Comparison of ENCODE assay signal across 16 cellular contexts in the genomic region with DNA sequence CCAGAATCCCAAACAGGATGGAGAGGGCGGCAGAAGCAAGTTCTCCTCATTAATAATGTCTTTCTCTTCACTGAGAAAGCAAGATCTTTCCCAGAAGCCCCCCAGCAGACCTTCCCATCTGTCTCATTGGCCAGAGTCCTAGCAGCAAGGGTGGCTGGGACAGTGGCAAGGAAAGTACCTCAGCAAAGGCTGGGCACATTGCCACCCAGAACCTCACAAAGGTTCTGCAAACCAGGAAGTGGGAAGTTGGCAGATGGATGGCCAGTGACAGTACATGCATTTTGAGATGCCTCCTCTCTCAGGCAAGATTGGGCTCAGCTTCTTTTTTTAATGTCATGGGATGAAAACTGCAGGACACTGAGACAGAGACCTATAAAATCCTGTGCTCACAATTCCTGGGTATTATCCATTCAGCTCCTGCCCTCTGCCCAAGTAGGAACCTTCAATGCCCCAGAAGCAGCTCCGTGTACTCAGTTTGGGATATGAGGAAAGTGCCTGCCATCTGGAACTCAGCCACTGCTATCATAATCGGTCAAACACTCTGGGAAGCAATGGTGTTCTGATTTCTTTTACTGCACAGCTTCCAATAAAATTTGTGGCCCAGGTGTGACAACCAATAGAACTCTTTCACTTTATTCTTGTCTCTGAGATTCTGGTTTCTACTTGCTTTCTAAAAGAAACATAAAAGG. TPM values are rescaled to one million over a fixed set of nuclear protein-coding genes. Genes with fewer than 3 reads are reported as not detected.
DNase-seq lines count a peak whose midpoint lies in the region; ATAC-seq and TF ChIP-seq lines count a peak whose summit lies in the region.
"Had no signal": no experiment of that assay in that cellular context is flagged by ENCODE, and none has a peak within 500 bp of the region (broad histone marks: within the 10 kb centered on the region; RNA-seq: fewer than 3 reads in every experiment).

No MANE protein-coding gene starts in this region.

- BruUV-seq in MCF 10A (replicated peaks; lab: Mats Ljungman, UMichigan) = no TSS peak
- BruUV-seq in mammary epithelial cell (replicated peaks; lab: Mats Ljungman, UMichigan) = no TSS peak

- H3K27me3 Mint-ChIP-seq in MCF 10A (ENCODE audit: insufficient read depth, unreplicated experiment) = no peaks in the 10 kb centered on the region
- H3K27me3 Mint-ChIP-seq: dendritic cell treated with granulocyte-macrophage colony-stimulating factor and Interleukin-4, amounts not matched to agents 40 ng/mL and 50 ng/mL, for 4 days had no signal

- in situ Hi-C loops in mammary epithelial cell (cut with MboI; ENCODE audit: low sequenced_read_pairs in 2 of 2) = loop anchor here (25.0 kb wide), 2 partner anchors 602 to 627 kb away; partner anchors contain the start of genes BTD (in 1 of the 2) and HACL1 (in 1 of the 2)

- no peak overlapping the region for H3K4me3 Mint-ChIP-seq in MCF 10A (ENCODE audit: unreplicated experiment)
- H3K4me3 Mint-ChIP-seq: dendritic cell treated with granulocyte-macrophage colony-stimulating factor and Interleukin-4, amounts not matched to agents 40 ng/mL and 50 ng/mL, for 4 days; stimulated activated effector memory CD8-positive, alpha-beta T cell treated with anti-CD3 and anti-CD28 coated beads, Interleukin-12 subunit alpha, Interleukin-12 subunit beta, amount 100 ng/mL, for 72 hours had no signal

- H3K4me3 ChIP-seq in mammary epithelial cell (replicated peaks in 1 of 3; ENCODE audit: insufficient read depth in 1 of 3, low read depth in 2 of 3, low read length in 3 of 3) (no peak overlapping the region), spleen (no peak overlapping the region)
- H3K4me3 ChIP-seq: HAP-1, PC-9 had no signal

- H3K4me2 ChIP-seq in mammary epithelial cell (ENCODE audit: insufficient read depth, low read depth, low read length) = no peak overlapping the region

- WGBS in mammary epithelial cell (ENCODE audit: low coverage, missing lambda C conversion rate) = 81% methylated on average over 3 of the region's 3 CpGs
- 71 to 86% (median 83%) methylated on average over 3 of the region's 3 CpGs for WGBS in spleen, 5 donors

- H3K9me3 ChIP-seq in mammary epithelial cell (replicated peaks; ENCODE audit: insufficient read depth, low read length) = no peaks in the 10 kb centered on the region
- no peaks in the 10 kb centered on the region for H3K9me3 ChIP-seq in spleen
- H3K9me3 ChIP-seq: HAP-1 had no signal

- H3K27me3 ChIP-seq in mammary epithelial cell (ENCODE audit: insufficient read depth, low read length) = no peaks in the 10 kb centered on the region
- H3K27me3 ChIP-seq in spleen (replicated peaks in 1 of 7) = no peaks in the 10 kb centered on the region

- intact Hi-C loops in MCF 10A (cut with micrococcal nuclease) (no loop called here), mammary epithelial cell (cut with micrococcal nuclease) (no loop called here), spleen (cut with DNase I; ENCODE audit: low total_unique reads) (no loop called here)

- peak; percentile 7 for DNase-seq in MCF 10A (ENCODE audit: unreplicated experiment)
- no peak for DNase-seq in mammary epithelial cell
- DNase-seq in NCI-H82 treated with DMSO at 0.1 percent for 48 hours (lab: John Stamatoyannopoulos, UW; ENCODE audit: unreplicated experiment) = peak; percentile 69
- peak; percentile 84 for DNase-seq in cerebellum (ENCODE audit: low spot score)
- peak; percentile 53 for DNase-seq in spleen
- no peak for DNase-seq in HK-2 (ENCODE audit: unreplicated experiment)
- DNase-seq: NCI-H1417, NCI-H345, PC-9 had no signal

- H3K36me3 ChIP-seq in mammary epithelial cell (ENCODE audit: insufficient read depth, low read length) (no peaks in the 10 kb centered on the region), spleen (no peaks in the 10 kb centered on the region)
- H3K36me3 ChIP-seq: HAP-1 had no signal

- H3K27ac ChIP-seq in mammary epithelial cell (ENCODE audit: insufficient read depth, low read depth, low read length) (no peak overlapping the region), spleen (no peak overlapping the region)
- H3K27ac ChIP-seq: PC-9, VCaP had no signal

- dilution Hi-C loops in mammary epithelial cell (cut with HindIII; ENCODE audit: low sequenced_read_pairs) = no loop called here

- ATAC-seq in GM21360 (IDR thresholded peaks at IDR 0.05; ENCODE audit: unreplicated experiment) = no peak
- no peak for ATAC-seq in HG03039 (IDR thresholded peaks at IDR 0.05; ENCODE audit: unreplicated experiment)
- ATAC-seq: stimulated activated effector memory CD8-positive, alpha-beta T cell treated with anti-CD3 and anti-CD28 coated beads, Interleukin-12 subunit alpha, Interleukin-12 subunit beta, amount 100 ng/mL, for 72 hours had no signal

- CTCF ChIA-PET in MCF 10A (lab: Yijun Ruan, JAX) (interaction anchor here (0.9 kb wide), 1 partner anchor 190 kb away, joined by 3 read pairs; no protein-coding TSS in a partner anchor), mammary epithelial cell (lab: Charles Lee; ENCODE audit: low non-redundant PET) (no interaction called here)

- H3K9me3 Mint-ChIP-seq in MCF 10A (ENCODE audit: unreplicated experiment) = no peaks in the 10 kb centered on the region
- H3K9me3 Mint-ChIP-seq: activated T-helper 2 cell treated with anti-CD3 and anti-CD28 coated beads, Interferon-gamma antibody, Interleukin-2, Interleukin-4, amounts not matched to agents 10 μg/mL and 5 μg/mL and 100 μg/mL, durations not matched to agents 14 hours and 24 hours and 36 hours; dendritic cell treated with granulocyte-macrophage colony-stimulating factor and Interleukin-4, amounts not matched to agents 40 ng/mL and 50 ng/mL, for 4 days; stimulated activated effector memory CD8-positive, alpha-beta T cell treated with anti-CD3 and anti-CD28 coated beads, Interleukin-12 subunit alpha, Interleukin-12 subunit beta, amount 100 ng/mL, for 72 hours had no signal

- H3K9ac ChIP-seq in mammary epithelial cell (ENCODE audit: insufficient read depth, low read length) = no peak overlapping the region

- TF ChIP-seq CTCF in MCF 10A (IDR thresholded peaks at IDR 0.05; ENCODE audit: unreplicated experiment) = no peak
- no peak for TF ChIP-seq CTCF in mammary epithelial cell (conservative IDR thresholded peaks at IDR 0.05 in 1 of 2, IDR thresholded peaks at IDR 0.05 in 1 of 2; ENCODE audit: extremely low read depth in 1 of 2, insufficient read depth in 1 of 2, low read depth in 1 of 2, low read length in 2 of 2)
- TF ChIP-seq CTCF in spleen (IDR thresholded peaks at IDR 0.05 in 8 of 11, conservative IDR thresholded peaks at IDR 0.05 in 3 of 11) = no peak

- H3K36me3 Mint-ChIP-seq in MCF 10A (ENCODE audit: insufficient read depth, unreplicated experiment) = peaks cover 6% of the 10 kb centered on the region
- H3K36me3 Mint-ChIP-seq: stimulated activated effector memory CD8-positive, alpha-beta T cell treated with anti-CD3 and anti-CD28 coated beads, Interleukin-12 subunit alpha, Interleukin-12 subunit beta, amount 100 ng/mL, for 72 hours had no signal

- peaks cover 8% of the 10 kb centered on the region for H3K4me1 ChIP-seq in mammary epithelial cell (ENCODE audit: insufficient read depth, low read length)
- peaks cover 0 to 3% (median under 1%) of the 10 kb centered on the region in 6 donors for H3K4me1 ChIP-seq in spleen
- H3K4me1 ChIP-seq: HAP-1 had no signal

- H4K20me1 ChIP-seq in mammary epithelial cell (ENCODE audit: insufficient read depth, low read length) = no peaks in the 10 kb centered on the region

- no peak overlapping the region for H2AFZ ChIP-seq in mammary epithelial cell (ENCODE audit: low read depth, low read length)
- H2AFZ ChIP-seq: PC-9 had no signal

- H3K79me2 ChIP-seq in mammary epithelial cell (ENCODE audit: insufficient read depth, low read length) = no peaks in the 10 kb centered on the region

- H3K27ac Mint-ChIP-seq in MCF 10A (ENCODE audit: low read depth, unreplicated experiment) = peak overlapping the region; percentile 79
- H3K27ac Mint-ChIP-seq: activated T-helper 2 cell treated with anti-CD3 and anti-CD28 coated beads, Interferon-gamma antibody, Interleukin-2, Interleukin-4, amounts not matched to agents 10 μg/mL and 5 μg/mL and 100 μg/mL, durations not matched to agents 14 hours and 24 hours and 36 hours; dendritic cell treated with granulocyte-macrophage colony-stimulating factor and Interleukin-4, amounts not matched to agents 40 ng/mL and 50 ng/mL, for 4 days; stimulated activated effector memory CD8-positive, alpha-beta T cell treated with anti-CD3 and anti-CD28 coated beads, Interleukin-12 subunit alpha, Interleukin-12 subunit beta, amount 100 ng/mL, for 72 hours had no signal

- TF ChIP-seq POLR2A in spleen (IDR thresholded peaks at IDR 0.05) = no peak

- POLR2A ChIA-PET in MCF 10A (lab: Yijun Ruan, JAX) = interaction anchor here (0.8 to 1.1 kb wide), 5 partner anchors 50 to 179 kb away, joined by 3 to 5 read pairs (median 3); no protein-coding TSS in a partner anchor

- H3K4me1 Mint-ChIP-seq in MCF 10A (ENCODE audit: insufficient read depth, unreplicated experiment) = peaks cover 33% of the 10 kb centered on the region

RNA-seq across cellular contexts. Expression of gene DPH3, which starts 25.5 kb away (rescaled TPM):
- total RNA-seq in MCF 10A (2022) = 30.5 and 39.8 TPM in 2 replicates
- total RNA-seq in mammary epithelial cell = 10 to 100 TPM; 16.3 to 27.8 TPM
- 10.2 TPM for polyA plus RNA-seq in mammary epithelial cell
- polyA minus RNA-seq in mammary epithelial cell = 2.6 TPM
- total RNA-seq in cerebellum = 16.1 TPM
- 10 to 100 TPM; 13.7 to 17.9 (median 15.3) TPM for total RNA-seq in spleen
- polyA plus RNA-seq in spleen = 10 to 100 TPM in 2 of 3 donors, 1 to 10 TPM in 1; 7.2 to 13.7 (median 10.2) TPM

RNA-seq across cellular contexts. Expression of gene OXNAD1, which starts 25.8 kb away (rescaled TPM):
- 19.0 and 27.6 TPM in 2 replicates for total RNA-seq in MCF 10A (2022)
- 10 to 100 TPM; 11.3 to 13.7 TPM for total RNA-seq in mammary epithelial cell
- polyA plus RNA-seq in mammary epithelial cell = 8.4 TPM
- polyA minus RNA-seq in mammary epithelial cell = 16.7 TPM
- 28.9 TPM for total RNA-seq in cerebellum
- total RNA-seq in spleen = 10 to 100 TPM; 17.3 to 30.6 (median 21.7) TPM
- 1 to 10 TPM; 4.2 to 7.3 (median 7.1) TPM for polyA plus RNA-seq in spleen

Comparison
In these comparisons a context has a peak if more than half of its experiments do, and no peak if none do; other contexts are left out.
1. DNase-seq: peak in MCF 10A (single experiment), NCI-H82 treated with DMSO at 0.1 percent for 48 hours (single experiment), cerebellum (single experiment) and spleen (single experiment); none in mammary epithelial cell (single experiment) and HK-2 (single experiment).